ENCODE assay signal across 2 cellular contexts in the genomic region with DNA sequence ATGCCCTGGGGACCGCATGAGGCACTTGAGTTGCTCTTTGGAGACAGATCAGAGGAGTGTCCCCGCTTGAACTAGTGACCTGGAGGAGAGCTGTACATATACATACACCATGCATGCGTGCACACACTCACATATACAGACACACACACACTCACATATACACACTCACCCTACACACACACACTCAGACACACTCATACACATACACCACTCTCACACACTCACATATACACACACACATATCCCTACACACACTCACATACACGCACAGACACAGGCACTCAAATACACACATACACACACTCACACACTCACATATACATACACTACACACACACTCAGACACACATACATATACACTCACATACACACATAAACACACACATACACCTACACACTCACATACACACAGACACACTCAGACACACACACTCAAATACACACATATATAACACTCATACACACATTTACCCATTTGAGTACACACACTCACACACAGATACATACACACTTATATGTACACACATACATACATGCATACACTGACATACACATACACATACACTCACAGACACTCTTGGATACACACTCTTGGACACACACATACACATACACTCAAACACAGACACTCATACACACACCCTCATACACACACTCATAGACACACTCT.
TF ChIP-seq lines count a peak whose summit lies in the region.

No MANE protein-coding gene starts in this region.

TF ChIP-seq in HepG2, 621 proteins besides CTCF, POLR2A, EP300 and RAD21:
- TF ChIP-seq NBN (conservative IDR thresholded peaks at IDR 0.05) (peak; percentile 94; the same call in 1 of the 2 replicates), NFE2L2 (IDR thresholded peaks at IDR 0.05; ENCODE audit: low read length) (no peak), ZNF703 (CRISPR knock-in tag; IDR thresholded peaks at IDR 0.05; ENCODE audit: borderline replicate concordance) (no peak), FOXA3 (CRISPR knock-in tag; IDR thresholded peaks at IDR 0.05) (no peak), RAD51 (IDR thresholded peaks at IDR 0.05; ENCODE audit: borderline replicate concordance) (peak; percentile 40; the same call in 1 of the 2 replicates), HMG20A (CRISPR knock-in tag; IDR thresholded peaks at IDR 0.05; ENCODE audit: borderline replicate concordance) (no peak), ELF3 (CRISPR knock-in tag; IDR thresholded peaks at IDR 0.05) (no peak), FOXK2 (IDR thresholded peaks at IDR 0.05) (0 out of 2 replicates have a peak, but pooled peaks have one; percentile 22), ZNF17 (CRISPR knock-in tag; IDR thresholded peaks at IDR 0.05) (no peak), ZNF720 (CRISPR knock-in tag; IDR thresholded peaks at IDR 0.05) (no peak), NFRKB (IDR thresholded peaks at IDR 0.05) (peak; percentile 50; the same call in 1 of the 2 replicates), ZNF329 (CRISPR knock-in tag; IDR thresholded peaks at IDR 0.05; ENCODE audit: low read depth) (no peak), ZNF7 (CRISPR knock-in tag; IDR thresholded peaks at IDR 0.05) (no peak), ZNF264 (CRISPR knock-in tag; IDR thresholded peaks at IDR 0.05) (no peak), ZNF777 (CRISPR knock-in tag; IDR thresholded peaks at IDR 0.05) (no peak), ARNT (IDR thresholded peaks at IDR 0.05) (peak; percentile 34; the same call in 1 of the 2 replicates), HDAC6 (IDR thresholded peaks at IDR 0.05; ENCODE audit: low read depth, low read length) (no peak), HIVEP1 (CRISPR knock-in tag; IDR thresholded peaks at IDR 0.05) (no peak), ZC3H4 (CRISPR knock-in tag; IDR thresholded peaks at IDR 0.05; ENCODE audit: borderline replicate concordance) (no peak), PHB2 (IDR thresholded peaks at IDR 0.05; ENCODE audit: partially characterized antibody) (peak; percentile 66), ATM (IDR thresholded peaks at IDR 0.05; ENCODE audit: borderline replicate concordance) (peak; percentile 67; the same call in 1 of the 2 replicates), KAT2B (IDR thresholded peaks at IDR 0.05; ENCODE audit: borderline replicate concordance, low read depth, low read length) (no peak), LCORL (IDR thresholded peaks at IDR 0.05) (peak; percentile 58; the same call in 1 of the 2 replicates), LCORL (CRISPR knock-in tag; IDR thresholded peaks at IDR 0.05) (no peak), IKZF1 (IDR thresholded peaks at IDR 0.05) (peak; percentile 88; the same call in 1 of the 2 replicates), PAF1 (CRISPR knock-in tag; IDR thresholded peaks at IDR 0.05) (no peak), RFX5 (IDR thresholded peaks at IDR 0.05; ENCODE audit: low read depth, low read length) (no peak), FOXP1 (IDR thresholded peaks at IDR 0.05) (no peak; the same call in 1 of the 2 replicates), FOXP1 (CRISPR knock-in tag; IDR thresholded peaks at IDR 0.05) (no peak), ATF7 (IDR thresholded peaks at IDR 0.05) (peak; percentile 26; the same call in 1 of the 2 replicates), ATF7 (CRISPR knock-in tag; IDR thresholded peaks at IDR 0.05) (no peak), PLRG1 (conservative IDR thresholded peaks at IDR 0.05) (0 out of 2 replicates have a peak, but pooled peaks have one; percentile 27)
- TF ChIP-seq, protein P1, sequence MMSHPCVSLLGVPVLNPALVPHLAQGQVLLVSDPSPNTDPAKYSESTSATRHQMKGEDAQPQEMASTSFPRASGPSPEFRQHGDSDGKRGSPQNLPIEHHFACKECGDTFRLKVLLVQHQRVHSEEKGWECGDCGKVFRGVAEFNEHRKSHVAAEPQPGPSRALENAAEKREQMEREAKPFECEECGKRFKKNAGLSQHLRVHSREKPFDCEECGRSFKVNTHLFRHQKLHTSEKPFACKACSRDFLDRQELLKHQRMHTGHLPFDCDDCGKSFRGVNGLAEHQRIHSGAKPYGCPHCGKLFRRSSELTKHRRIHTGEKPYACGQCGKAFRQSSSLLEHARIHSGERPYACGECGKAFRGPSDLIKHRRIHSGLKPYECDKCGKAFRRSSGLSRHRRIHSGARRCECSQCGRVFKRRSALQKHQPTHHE (CRISPR knock-in tag; IDR thresholded peaks at IDR 0.05; ENCODE audit: borderline replicate concordance), result no peak
- TF ChIP-seq, protein P2, sequence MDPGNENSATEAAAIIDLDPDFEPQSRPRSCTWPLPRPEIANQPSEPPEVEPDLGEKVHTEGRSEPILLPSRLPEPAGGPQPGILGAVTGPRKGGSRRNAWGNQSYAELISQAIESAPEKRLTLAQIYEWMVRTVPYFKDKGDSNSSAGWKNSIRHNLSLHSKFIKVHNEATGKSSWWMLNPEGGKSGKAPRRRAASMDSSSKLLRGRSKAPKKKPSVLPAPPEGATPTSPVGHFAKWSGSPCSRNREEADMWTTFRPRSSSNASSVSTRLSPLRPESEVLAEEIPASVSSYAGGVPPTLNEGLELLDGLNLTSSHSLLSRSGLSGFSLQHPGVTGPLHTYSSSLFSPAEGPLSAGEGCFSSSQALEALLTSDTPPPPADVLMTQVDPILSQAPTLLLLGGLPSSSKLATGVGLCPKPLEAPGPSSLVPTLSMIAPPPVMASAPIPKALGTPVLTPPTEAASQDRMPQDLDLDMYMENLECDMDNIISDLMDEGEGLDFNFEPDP (CRISPR knock-in tag; conservative IDR thresholded peaks at IDR 0.05), result no peak
- TF ChIP-seq, protein P3, sequence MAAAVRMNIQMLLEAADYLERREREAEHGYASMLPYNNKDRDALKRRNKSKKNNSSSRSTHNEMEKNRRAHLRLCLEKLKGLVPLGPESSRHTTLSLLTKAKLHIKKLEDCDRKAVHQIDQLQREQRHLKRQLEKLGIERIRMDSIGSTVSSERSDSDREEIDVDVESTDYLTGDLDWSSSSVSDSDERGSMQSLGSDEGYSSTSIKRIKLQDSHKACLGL (CRISPR knock-in tag; IDR thresholded peaks at IDR 0.05), result no peak

TF ChIP-seq in HEK293T, 16 proteins besides CTCF, POLR2A, EP300 and RAD21:
- peak; percentile 6; the same call in 1 of the 2 replicates for TF ChIP-seq CTBP1 (IDR thresholded peaks at IDR 0.05; ENCODE audit: borderline replicate concordance)
- no peak for TF ChIP-seq BHLHE40 (IDR thresholded peaks at IDR 0.05; ENCODE audit: borderline replicate concordance)
- TF ChIP-seq ZNF384 (IDR thresholded peaks at IDR 0.05), result 0 out of 2 replicates have a peak, but pooled peaks have one; percentile 41
- 0 out of 2 replicates have a peak, but pooled peaks have one; percentile 16 for TF ChIP-seq SP1 (IDR thresholded peaks at IDR 0.05)
- TF ChIP-seq TARDBP (IDR thresholded peaks at IDR 0.05), result peak; percentile 57; the same call in 1 of the 2 replicates
